7 cellular contexts compared by ENCODE assay signal in genomic region chr5:115544371-115545064, GRCh38. TPM values are rescaled to one million over a fixed set of nuclear protein-coding genes. Genes with fewer than 3 reads are reported as not detected.
DNase-seq lines count a peak whose midpoint lies in the region; ATAC-seq, FAIRE-seq and TF ChIP-seq lines count a peak whose summit lies in the region.

FEM1C (minus strand) TSS chr5:115544775; CDS start chr5:115543493, 1,282 bp downstream.

- H3K9me3 ChIP-seq in astrocyte (ENCODE audit: insufficient read depth, low read depth, low read length): peaks cover 4% of the 10 kb centered on the region

- peak within 1 kb of the TSS; percentile 98 for H3K4me3 Mint-ChIP-seq in T-helper 2 cell treated with Interferon-gamma antibody and Interleukin-4, amounts not matched to agents 5 μg/mL and 100 μg/mL, for 36 hours
- peak within 1 kb of the TSS; percentile 98 for H3K4me3 Mint-ChIP-seq in astrocyte (ENCODE audit: unreplicated experiment)

- DNase-seq in NCI-H1930 (lab: John Stamatoyannopoulos, UW): peak; percentile 78 to 81
- peak; percentile 95 for DNase-seq in T-helper 2 cell treated with Interferon-gamma antibody and Interleukin-4, amounts not matched to agents 5 μg/mL and 100 μg/mL, for 36 hours (ENCODE audit: low spot score)
- peak; percentile 94 for DNase-seq in astrocyte (ENCODE audit: low read depth)
- peak; percentile 94 for DNase-seq in hepatic stellate cell (ENCODE audit: low spot score)
- DNase-seq in renal cortical epithelial cell (ENCODE audit: low read depth): peak; percentile 88

- peaks cover 44% of the 10 kb centered on the region for H4K20me1 ChIP-seq in astrocyte (ENCODE audit: insufficient read depth, low read length)

- peaks cover 4% of the 10 kb centered on the region for H3K27me3 Mint-ChIP-seq in T-helper 2 cell treated with Interferon-gamma antibody and Interleukin-4, amounts not matched to agents 5 μg/mL and 100 μg/mL, for 36 hours (ENCODE audit: low read depth)
- no peaks in the 10 kb centered on the region for H3K27me3 Mint-ChIP-seq in astrocyte (ENCODE audit: low read depth, unreplicated experiment)

- ATAC-seq in GM18502 (IDR thresholded peaks at IDR 0.05; ENCODE audit: poor library complexity, unreplicated experiment) (peak; percentile 97), HG02970 (IDR thresholded peaks at IDR 0.05; ENCODE audit: low FRiP score, unreplicated experiment) (peak; percentile 97)

- H3K27ac Mint-ChIP-seq in T-helper 2 cell treated with Interferon-gamma antibody and Interleukin-4, amounts not matched to agents 5 μg/mL and 100 μg/mL, for 36 hours: peak within 1 kb of the TSS; percentile 100
- H3K27ac Mint-ChIP-seq in astrocyte (ENCODE audit: unreplicated experiment): peak within 1 kb of the TSS; percentile 94

- peak within 1 kb of the TSS; percentile 92 for H3K27ac ChIP-seq in astrocyte (ENCODE audit: low read depth, low read length)

- peak within 1 kb of the TSS; percentile 99 for H3K4me2 ChIP-seq in astrocyte (ENCODE audit: low read length)

- H2AFZ ChIP-seq in astrocyte (ENCODE audit: low read depth, low read length): peak within 1 kb of the TSS; percentile 71

- peaks cover 33% of the 10 kb centered on the region for H3K4me1 Mint-ChIP-seq in T-helper 2 cell treated with Interferon-gamma antibody and Interleukin-4, amounts not matched to agents 5 μg/mL and 100 μg/mL, for 36 hours (ENCODE audit: low read depth)
- H3K4me1 Mint-ChIP-seq in astrocyte (ENCODE audit: low read depth, unreplicated experiment): peaks cover 3% of the 10 kb centered on the region

- peaks cover 16% of the 10 kb centered on the region for H3K9me3 Mint-ChIP-seq in T-helper 2 cell treated with Interferon-gamma antibody and Interleukin-4, amounts not matched to agents 5 μg/mL and 100 μg/mL, for 36 hours
- peaks cover 5% of the 10 kb centered on the region for H3K9me3 Mint-ChIP-seq in astrocyte (ENCODE audit: unreplicated experiment)

- H3K36me3 ChIP-seq in astrocyte (ENCODE audit: insufficient read depth, low read length): peaks cover 10% of the 10 kb centered on the region

- peak within 1 kb of the TSS; percentile 89 for H3K4me3 ChIP-seq in astrocyte (ENCODE audit: insufficient read depth, low read depth, low read length)

- peak within 1 kb of the TSS; percentile 95 for H3K9ac ChIP-seq in astrocyte (ENCODE audit: low read length)

- H3K79me2 ChIP-seq in astrocyte (ENCODE audit: insufficient read depth, low read length): peaks cover 47% of the 10 kb centered on the region

- TF ChIP-seq CTCF in astrocyte (IDR thresholded peaks at IDR 0.05; ENCODE audit: insufficient read depth, low read depth, low read length): no peak

- no peak for FAIRE-seq in astrocyte (lab: Jason Lieb, UNC)

- H3K36me3 Mint-ChIP-seq in T-helper 2 cell treated with Interferon-gamma antibody and Interleukin-4, amounts not matched to agents 5 μg/mL and 100 μg/mL, for 36 hours (ENCODE audit: low read depth): peaks cover 52% of the 10 kb centered on the region
- peaks cover 4% of the 10 kb centered on the region for H3K36me3 Mint-ChIP-seq in astrocyte (ENCODE audit: low read depth, unreplicated experiment)

- H3K27me3 ChIP-seq in astrocyte (ENCODE audit: insufficient read depth, low read length): no peaks in the 10 kb centered on the region

- H3K4me1 ChIP-seq in astrocyte (ENCODE audit: insufficient read depth, low read length): peaks cover 11% of the 10 kb centered on the region

RNA-seq across cellular contexts. Expression of gene FEM1C, which starts in this region (rescaled TPM):
- total RNA-seq in astrocyte: 20.6 and 22.9 TPM in 2 replicates
- 25.9 and 40.3 TPM in 2 replicates for total RNA-seq in renal cortical epithelial cell

Comparison
In these comparisons a context has a peak if more than half of its experiments do, and no peak if none do; other contexts are left out.
1. Peak in every context shown above with its lines: DNase-seq, ATAC-seq, H3K4me3 ChIP-seq and H3K27ac ChIP-seq.